In the genomic region with DNA sequence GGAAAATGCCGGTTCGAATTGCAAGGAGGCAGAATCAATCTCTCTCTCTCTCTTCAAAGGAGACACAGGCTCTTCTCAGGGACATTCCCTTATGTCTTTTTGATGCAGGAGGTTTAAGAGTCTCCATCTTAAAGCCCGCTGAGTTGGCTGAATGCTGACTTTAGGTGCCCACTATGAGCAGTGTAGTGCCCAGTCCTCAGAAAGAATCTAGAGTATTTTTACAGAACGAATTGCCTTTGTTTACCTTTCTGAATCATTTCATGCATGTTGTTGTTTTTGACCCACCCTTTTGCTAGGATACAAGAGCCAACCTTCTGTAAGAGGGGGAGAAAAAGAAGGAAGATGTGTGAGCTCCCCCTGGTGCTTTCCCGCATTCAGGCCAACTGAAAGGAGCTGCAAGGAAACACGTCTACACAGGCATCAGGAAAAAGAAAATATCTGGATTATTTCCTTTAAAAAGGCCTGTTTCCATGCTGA, we compare ENCODE assay signal across 8 cellular contexts.
DNase-seq lines count a peak whose midpoint lies in the region; ATAC-seq and TF ChIP-seq lines count a peak whose summit lies in the region.

No MANE protein-coding gene starts in this region.

- H2AFZ ChIP-seq in DND-41 (ENCODE audit: low read depth, low read length) = no peak overlapping the region

- no peaks in the 10 kb centered on the region for H3K79me2 ChIP-seq in DND-41 (ENCODE audit: insufficient read depth, low read length)

- H3K4me3 ChIP-seq in DND-41 (ENCODE audit: low read depth in 1 of 2, low read length in 2 of 2) = no peak overlapping the region
- H3K4me3 ChIP-seq in astrocyte of the cerebellum (ENCODE audit: low read depth, low read length) = no peak overlapping the region
- no peak overlapping the region for H3K4me3 ChIP-seq in iPS DF 6.9 (ENCODE audit: low read length)

- WGBS in iPS DF 6.9 (ENCODE audit: insufficient coverage, insufficient read length) = no CpG with 5 or more reads among the region's 6 CpGs

- no peak overlapping the region for H3K9ac ChIP-seq in DND-41 (ENCODE audit: low read depth, low read length)

- no peaks in the 10 kb centered on the region for H4K20me1 ChIP-seq in DND-41 (ENCODE audit: insufficient read depth, low read length)

- H3K36me3 ChIP-seq in DND-41 (ENCODE audit: insufficient read depth, low read length) (no peaks in the 10 kb centered on the region), iPS DF 6.9 (ENCODE audit: control insufficient read depth, insufficient read depth, low read length) (no peaks in the 10 kb centered on the region)

- no peak overlapping the region for H3K27ac ChIP-seq in DND-41 (ENCODE audit: low read length)
- H3K27ac ChIP-seq in iPS DF 6.9 (ENCODE audit: low read length) = no peak overlapping the region

- H3K9me3 ChIP-seq in DND-41 (ENCODE audit: insufficient read depth, low read length, severe bottlenecking) (no peaks in the 10 kb centered on the region), iPS DF 6.9 (ENCODE audit: control insufficient read depth, insufficient read depth, low read length) (no peaks in the 10 kb centered on the region)

- ATAC-seq in DND-41 (ENCODE audit: insufficient read depth, low read depth) = no peak
- no peak for ATAC-seq in HG03045 (IDR thresholded peaks at IDR 0.05; ENCODE audit: unreplicated experiment)
- no peak for ATAC-seq in GM21423 (IDR thresholded peaks at IDR 0.05; ENCODE audit: unreplicated experiment)

- no peak overlapping the region for H3K4me2 ChIP-seq in DND-41 (ENCODE audit: insufficient read depth, low read length)

- in situ Hi-C loops in astrocyte of the cerebellum (cut with HindIII; ENCODE audit: low sequenced_read_pairs) = loop anchor here (25.0 kb wide), 1 partner anchor 444 kb away; no protein-coding TSS in a partner anchor

- H3K27me3 ChIP-seq in DND-41 (ENCODE audit: insufficient read depth, low read length, poor library complexity) = peaks cover 4% of the 10 kb centered on the region
- no peaks in the 10 kb centered on the region; the same call in 1 of the 2 replicates for H3K27me3 ChIP-seq in iPS DF 6.9 (ENCODE audit: control insufficient read depth, insufficient read depth, low read length)

- DNase-seq in DND-41 (no peak), NCI-H1417 (lab: John Stamatoyannopoulos, UW) (peak; percentile 63 to 95 (median 81)), astrocyte of the cerebellum (ENCODE audit: low read depth) (peak; percentile 53), iPS DF 6.9 (ENCODE audit: low read depth, low spot score) (peak; percentile 55), stromal cell of bone marrow (ENCODE audit: low read depth) (peak; percentile 54), LoVo (ENCODE audit: low spot score) (no peak)

- H3K4me1 ChIP-seq in DND-41 (ENCODE audit: insufficient read depth, low read length) = peaks cover 15% of the 10 kb centered on the region; the same call in 1 of the 2 replicates
- peaks cover 2% of the 10 kb centered on the region; the same call in 1 of the 2 replicates for H3K4me1 ChIP-seq in iPS DF 6.9 (ENCODE audit: control insufficient read depth, insufficient read depth, low read length)

- TF ChIP-seq CTCF in DND-41 (IDR thresholded peaks at IDR 0.05; ENCODE audit: borderline replicate concordance, extremely low read depth, low read length, poor library complexity, severe bottlenecking) = peak; percentile 39
- peak; percentile 88 for TF ChIP-seq CTCF in astrocyte of the cerebellum (IDR thresholded peaks at IDR 0.05; ENCODE audit: low read depth, low read length, missing control alignments)

Comparison
In these comparisons a context has a peak if more than half of its experiments do, and no peak if none do; other contexts are left out.
1. DNase-seq: peak in NCI-H1417 (3 of 3), astrocyte of the cerebellum (single experiment), iPS DF 6.9 (single experiment) and stromal cell of bone marrow (single experiment); none in DND-41 (single experiment) and LoVo (single experiment).